In the genomic region with DNA sequence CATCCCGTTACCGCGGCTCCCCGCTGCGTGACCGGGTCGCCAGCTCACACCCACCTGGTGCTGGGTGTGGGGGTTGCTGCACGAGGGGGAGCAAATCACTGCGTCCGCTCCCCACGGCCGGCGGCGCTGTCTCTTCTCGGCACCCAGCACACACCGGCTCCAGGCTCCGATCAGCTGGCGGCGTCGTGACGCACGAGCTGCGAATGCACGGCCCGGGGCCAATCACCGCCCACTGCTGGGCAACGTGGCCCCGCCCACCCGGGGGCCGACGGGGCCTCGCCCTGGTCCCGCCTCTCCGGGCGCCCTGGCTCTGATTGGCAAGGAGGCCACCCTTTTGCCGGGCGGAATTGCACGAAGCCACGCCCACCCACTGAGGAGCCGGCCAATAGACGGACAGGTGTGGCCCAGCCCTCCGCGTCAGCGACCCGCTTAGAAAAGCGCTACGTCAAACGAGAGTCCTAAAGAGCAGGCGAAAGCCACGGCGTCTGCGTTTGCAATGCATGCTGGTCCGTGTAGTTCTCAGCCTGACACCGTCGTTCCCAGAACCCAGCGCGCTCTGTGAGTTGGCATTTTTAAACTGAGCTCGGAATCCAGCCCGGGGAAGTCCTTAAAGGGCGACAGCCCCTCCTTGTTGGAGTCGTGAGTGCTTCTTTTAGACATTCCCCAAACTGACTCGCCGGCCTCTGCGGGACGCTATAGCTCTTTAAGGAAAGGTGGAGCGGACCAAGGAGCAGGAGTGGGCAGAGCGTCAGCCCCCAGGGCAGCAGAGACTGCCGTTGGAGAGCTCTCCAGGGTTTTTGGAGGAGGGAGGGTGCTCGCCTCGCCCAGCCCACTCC, we compare ENCODE assay signal across 8 cellular contexts. TPM values are rescaled to one million over a fixed set of nuclear protein-coding genes. Genes with fewer than 3 reads are reported as not detected.
DNase-seq lines count a peak whose midpoint lies in the region; ATAC-seq and FAIRE-seq lines count a peak whose summit lies in the region.

No MANE protein-coding gene starts in this region.

- H3K9me3 Mint-ChIP-seq in naive B cell, result no peaks in the 10 kb centered on the region
- H3K9me3 Mint-ChIP-seq in stimulated activated memory B cell treated with anti-CD40 and anti-IgM and Interleukin-4, amounts not matched to agents 10 μg/mL and 1 μg/mL and 100 μg/mL, for 72 hours, result no peaks in the 10 kb centered on the region

- peak overlapping the region; percentile 89 to 99 (median 96) for H3K27ac Mint-ChIP-seq in naive B cell
- peak overlapping the region; percentile 96 for H3K27ac Mint-ChIP-seq in stimulated activated memory B cell treated with anti-CD40 and anti-IgM and Interleukin-4, amounts not matched to agents 10 μg/mL and 1 μg/mL and 100 μg/mL, for 72 hours

- peak overlapping the region; percentile 97 for H3K27ac ChIP-seq in KOPT-K1 (ENCODE audit: low read depth, low read length, poor library complexity, severe bottlenecking)

- H3K36me3 ChIP-seq in KOPT-K1 (ENCODE audit: insufficient read depth, low read length), result no peaks in the 10 kb centered on the region

- DNase-seq in DMS79 treated with DMSO at 0.1 percent for 48 hours (lab: John Stamatoyannopoulos, UW) (peak; percentile 90), RCC 7860 (ENCODE audit: low spot score) (peak; percentile 99), fibroblast of gingiva (ENCODE audit: low read depth) (peak; percentile 100), naive B cell (peak; percentile 100)
- peak; percentile 99 to 100 for DNase-seq in activated T-helper 1 cell treated with anti-CD3 and anti-CD28 coated beads, Interleukin-2, amount 50 U/mL, for 16 hours (ENCODE audit: low read depth in 1 of 2, low spot score in 1 of 2)

- ATAC-seq in GM21786 (IDR thresholded peaks at IDR 0.05; ENCODE audit: unreplicated experiment) (peak; percentile 79), naive B cell (ENCODE audit: low read depth in 2 of 2) (peak; percentile 81 to 84)
- ATAC-seq in stimulated activated memory B cell treated with anti-CD40 and anti-IgM and Interleukin-4, amounts not matched to agents 10 μg/mL and 1 μg/mL and 100 μg/mL, for 72 hours, result peak; percentile 93

- H3K36me3 Mint-ChIP-seq in naive B cell, result peaks cover 0 to 8% of the 10 kb centered on the region in 2 donors
- peaks cover 37% of the 10 kb centered on the region for H3K36me3 Mint-ChIP-seq in stimulated activated memory B cell treated with anti-CD40 and anti-IgM and Interleukin-4, amounts not matched to agents 10 μg/mL and 1 μg/mL and 100 μg/mL, for 72 hours

- H3K4me1 Mint-ChIP-seq in naive B cell, result peaks cover 29 to 33% (median 31%) of the 10 kb centered on the region in 3 donors
- H3K4me1 Mint-ChIP-seq in stimulated activated memory B cell treated with anti-CD40 and anti-IgM and Interleukin-4, amounts not matched to agents 10 μg/mL and 1 μg/mL and 100 μg/mL, for 72 hours, result peaks cover 51% of the 10 kb centered on the region

- H3K9me3 ChIP-seq in KOPT-K1 (ENCODE audit: insufficient read depth, low read length, poor library complexity, severe bottlenecking), result no peaks in the 10 kb centered on the region

- peak; percentile 90 for FAIRE-seq in RCC 7860 (lab: Jason Lieb, UNC)

- peak overlapping the region; percentile 91 to 97 (median 96) for H3K4me3 Mint-ChIP-seq in naive B cell
- peak overlapping the region; percentile 99 for H3K4me3 Mint-ChIP-seq in stimulated activated memory B cell treated with anti-CD40 and anti-IgM and Interleukin-4, amounts not matched to agents 10 μg/mL and 1 μg/mL and 100 μg/mL, for 72 hours

- H3K27me3 Mint-ChIP-seq in naive B cell, result peaks cover 25 to 44% (median 36%) of the 10 kb centered on the region in 3 donors
- peaks cover 38% of the 10 kb centered on the region for H3K27me3 Mint-ChIP-seq in stimulated activated memory B cell treated with anti-CD40 and anti-IgM and Interleukin-4, amounts not matched to agents 10 μg/mL and 1 μg/mL and 100 μg/mL, for 72 hours

RNA-seq across cellular contexts. Expression of gene TLCD2, which starts 6.1 kb away (rescaled TPM):
- polyA plus RNA-seq in naive B cell (ENCODE audit: low read depth in 6 of 6), result not detected

RNA-seq across cellular contexts. Expression of gene WDR81, which starts 8.2 kb away (rescaled TPM):
- polyA plus RNA-seq in naive B cell (ENCODE audit: low read depth in 6 of 6), result 10 to 100 TPM in 3 of 6 donors, 1 to 10 TPM in 3; 2.1 to 19.1 (median 9.9) TPM

RNA-seq across cellular contexts. Expression of gene SERPINF2, which starts 26.4 kb away (rescaled TPM):
- polyA plus RNA-seq in naive B cell (ENCODE audit: low read depth in 6 of 6), result under 1 TPM in 3 of 6 donors, not detected in 3; 0.25 to 0.59 (median 0.40) TPM

RNA-seq across cellular contexts. Expression of gene PRPF8, which starts 31.6 kb away (rescaled TPM):
- polyA plus RNA-seq in naive B cell (ENCODE audit: low read depth in 6 of 6), result 100 to 1,000 TPM in 5 of 6 donors, 10 to 100 TPM in 1; 54.2 to 184 (median 139) TPM

RNA-seq across cellular contexts. Expression of gene SERPINF1, which starts 45.6 kb away (rescaled TPM):
- 10 to 100 TPM in 1 of 6 donors, 1 to 10 TPM in 5; 1.3 to 15.3 (median 5.4) TPM for polyA plus RNA-seq in naive B cell (ENCODE audit: low read depth in 6 of 6)

Comparison
In these comparisons a context has a peak if more than half of its experiments do, and no peak if none do; other contexts are left out.
1. Peak in every context shown above with its lines: DNase-seq, ATAC-seq and H3K27ac ChIP-seq.